In the genomic region with DNA sequence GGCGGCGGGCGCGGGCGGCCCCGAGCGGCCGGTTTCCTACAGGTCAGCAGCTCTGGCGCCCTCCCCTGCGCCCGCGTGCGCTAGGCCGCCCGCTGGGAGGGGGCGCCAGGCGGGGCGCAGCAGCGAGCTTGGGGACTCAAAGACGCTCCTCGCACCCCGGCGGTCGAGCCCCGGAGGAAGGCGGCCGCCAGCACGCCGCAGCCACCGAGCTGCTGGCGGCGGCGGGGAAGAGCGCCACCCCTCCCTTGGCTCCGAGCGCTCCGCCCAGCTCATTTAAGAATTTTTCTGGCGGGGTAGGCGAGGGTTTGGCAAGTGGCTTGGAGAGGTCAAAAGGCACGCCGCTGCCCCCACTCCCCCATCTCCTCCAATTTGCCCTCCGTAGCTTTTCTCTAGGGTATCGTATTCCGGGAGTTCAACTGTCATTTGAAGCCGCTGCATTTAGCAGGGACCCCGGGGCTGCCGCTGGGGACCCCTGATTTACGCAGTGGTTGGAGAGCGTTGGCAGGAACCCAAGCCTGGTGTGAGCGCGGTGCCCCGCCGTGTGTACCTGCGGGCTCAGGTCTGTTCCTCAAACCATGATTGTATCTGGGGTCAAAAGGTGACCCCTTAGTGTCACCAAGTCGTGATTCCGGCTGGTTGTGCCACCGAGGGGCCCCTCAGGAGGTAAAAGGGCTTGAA, we compare ENCODE assay signal across 1 cellular context.
TF ChIP-seq lines count a peak whose summit lies in the region.

No MANE protein-coding gene starts in this region.

TF ChIP-seq in HepG2, 621 proteins besides CTCF, POLR2A, EP300 and RAD21 (continued from another document and continues in another):
- TF ChIP-seq MYPOP (CRISPR knock-in tag; IDR thresholded peaks at IDR 0.05) (peak; percentile 63; the same call in 1 of the 2 replicates), ZBTB42 (CRISPR knock-in tag; IDR thresholded peaks at IDR 0.05) (no peak; the same call in 1 of the 2 replicates), MZF1 (CRISPR knock-in tag; IDR thresholded peaks at IDR 0.05; ENCODE audit: borderline replicate concordance) (no peak), NR2F6 (IDR thresholded peaks at IDR 0.05) (peak; percentile 86), NR2F6 (CRISPR knock-in tag; IDR thresholded peaks at IDR 0.05) (no peak; the same call in 1 of the 2 replicates), SALL1 (CRISPR knock-in tag; IDR thresholded peaks at IDR 0.05) (peak; percentile 85), FOXP1 (IDR thresholded peaks at IDR 0.05) (no peak), FOXP1 (CRISPR knock-in tag; IDR thresholded peaks at IDR 0.05) (no peak), ZBTB10 (CRISPR knock-in tag; IDR thresholded peaks at IDR 0.05; ENCODE audit: borderline replicate concordance) (peak; percentile 77; the same call in 1 of the 2 replicates), ZNF784 (CRISPR knock-in tag; IDR thresholded peaks at IDR 0.05; ENCODE audit: borderline replicate concordance) (peak; percentile 48; the same call in 1 of the 2 replicates), ZSCAN29 (CRISPR knock-in tag; conservative IDR thresholded peaks at IDR 0.05) (no peak), ZFP36 (IDR thresholded peaks at IDR 0.05; ENCODE audit: borderline replicate concordance, low read depth, low read length, partially characterized antibody) (no peak), NR1H2 (CRISPR knock-in tag; IDR thresholded peaks at IDR 0.05; ENCODE audit: borderline replicate concordance, low read depth) (no peak), ZNF777 (CRISPR knock-in tag; IDR thresholded peaks at IDR 0.05) (peak; percentile 55; the same call in 1 of the 2 replicates), RCOR2 (CRISPR knock-in tag; IDR thresholded peaks at IDR 0.05) (no peak), JUND (CRISPR knock-in tag; IDR thresholded peaks at IDR 0.05) (0 out of 2 replicates have a peak, but pooled peaks have one; percentile 15), ZBTB46 (CRISPR knock-in tag; IDR thresholded peaks at IDR 0.05; ENCODE audit: borderline replicate concordance) (no peak), ZNF816 (CRISPR knock-in tag; IDR thresholded peaks at IDR 0.05; ENCODE audit: borderline replicate concordance) (peak; percentile 87; the same call in 1 of the 2 replicates), STAT5B (CRISPR knock-in tag; IDR thresholded peaks at IDR 0.05) (0 out of 2 replicates have a peak, but pooled peaks have one; percentile 15), MXI1 (IDR thresholded peaks at IDR 0.05; ENCODE audit: borderline replicate concordance, low read depth, low read length) (0 out of 3 replicates have a peak, but pooled peaks have one; percentile 69), ZNF670 (CRISPR knock-in tag; IDR thresholded peaks at IDR 0.05; ENCODE audit: borderline replicate concordance) (peak; percentile 71; the same call in 1 of the 2 replicates), ZNF124 (CRISPR knock-in tag; IDR thresholded peaks at IDR 0.05) (no peak), ZNF577 (CRISPR knock-in tag; IDR thresholded peaks at IDR 0.05; ENCODE audit: borderline replicate concordance, low read depth) (no peak), FOXM1 (CRISPR knock-in tag; IDR thresholded peaks at IDR 0.05) (0 out of 2 replicates have a peak, but pooled peaks have one; percentile 31), KDM3A (CRISPR knock-in tag; IDR thresholded peaks at IDR 0.05; ENCODE audit: low read depth) (no peak), HDAC2 (CRISPR knock-in tag; IDR thresholded peaks at IDR 0.05) (peak; percentile 26; the same call in 1 of the 2 replicates), SIN3A (IDR thresholded peaks at IDR 0.05; ENCODE audit: borderline replicate concordance, low read depth, low read length) (0 out of 2 replicates have a peak, but pooled peaks have one; percentile 36), KIAA2018 (CRISPR knock-in tag; IDR thresholded peaks at IDR 0.05; ENCODE audit: borderline replicate concordance) (no peak)
- TF ChIP-seq, protein P1, sequence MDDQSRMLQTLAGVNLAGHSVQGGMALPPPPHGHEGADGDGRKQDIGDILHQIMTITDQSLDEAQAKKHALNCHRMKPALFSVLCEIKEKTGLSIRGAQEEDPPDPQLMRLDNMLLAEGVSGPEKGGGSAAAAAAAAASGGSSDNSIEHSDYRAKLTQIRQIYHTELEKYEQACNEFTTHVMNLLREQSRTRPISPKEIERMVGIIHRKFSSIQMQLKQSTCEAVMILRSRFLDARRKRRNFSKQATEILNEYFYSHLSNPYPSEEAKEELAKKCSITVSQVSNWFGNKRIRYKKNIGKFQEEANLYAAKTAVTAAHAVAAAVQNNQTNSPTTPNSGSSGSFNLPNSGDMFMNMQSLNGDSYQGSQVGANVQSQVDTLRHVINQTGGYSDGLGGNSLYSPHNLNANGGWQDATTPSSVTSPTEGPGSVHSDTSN (CRISPR knock-in tag; IDR thresholded peaks at IDR 0.05; ENCODE audit: borderline replicate concordance), result 0 out of 2 replicates have a peak, but pooled peaks have one; percentile 45
- TF ChIP-seq, protein P2, sequence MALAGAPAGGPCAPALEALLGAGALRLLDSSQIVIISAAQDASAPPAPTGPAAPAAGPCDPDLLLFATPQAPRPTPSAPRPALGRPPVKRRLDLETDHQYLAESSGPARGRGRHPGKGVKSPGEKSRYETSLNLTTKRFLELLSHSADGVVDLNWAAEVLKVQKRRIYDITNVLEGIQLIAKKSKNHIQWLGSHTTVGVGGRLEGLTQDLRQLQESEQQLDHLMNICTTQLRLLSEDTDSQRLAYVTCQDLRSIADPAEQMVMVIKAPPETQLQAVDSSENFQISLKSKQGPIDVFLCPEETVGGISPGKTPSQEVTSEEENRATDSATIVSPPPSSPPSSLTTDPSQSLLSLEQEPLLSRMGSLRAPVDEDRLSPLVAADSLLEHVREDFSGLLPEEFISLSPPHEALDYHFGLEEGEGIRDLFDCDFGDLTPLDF (CRISPR knock-in tag; IDR thresholded peaks at IDR 0.05), result peak; percentile 42
